1 cellular context compared by ENCODE assay signal in genomic region chr2:241611062-241611461, GRCh38.
TF ChIP-seq lines count a peak whose summit lies in the region.

No MANE protein-coding gene starts in this region.

TF ChIP-seq in H1, 55 proteins besides CTCF, POLR2A, EP300 and RAD21:
- no peak for TF ChIP-seq CHD7 (IDR thresholded peaks at IDR 0.05; ENCODE audit: insufficient replicate concordance, low read length)
- TF ChIP-seq TBP (IDR thresholded peaks at IDR 0.05; ENCODE audit: low read depth, low read length): no peak
- no peak for TF ChIP-seq HDAC6 (IDR thresholded peaks at IDR 0.05; ENCODE audit: low read depth, low read length)
- TF ChIP-seq BCL11A (IDR thresholded peaks at IDR 0.05; ENCODE audit: low read depth in 2 of 2, low read length in 2 of 2): no peak
- TF ChIP-seq NANOG (IDR thresholded peaks at IDR 0.05; ENCODE audit: insufficient read depth, low read depth, low read length, poor library complexity, severe bottlenecking): no peak
- TF ChIP-seq YY1 (IDR thresholded peaks at IDR 0.05; ENCODE audit: low read depth, low read length): no peak
- TF ChIP-seq SIN3A (conservative IDR thresholded peaks at IDR 0.05 in 1 of 2, IDR thresholded peaks at IDR 0.05 in 1 of 2; ENCODE audit: low read depth in 1 of 2, low read length in 2 of 2): no peak
- TF ChIP-seq EGR1 (IDR thresholded peaks at IDR 0.05; ENCODE audit: borderline replicate concordance, low read depth, low read length): no peak
- no peak for TF ChIP-seq GABPA (IDR thresholded peaks at IDR 0.05; ENCODE audit: borderline replicate concordance, insufficient read depth, low read length)
- TF ChIP-seq CEBPB (IDR thresholded peaks at IDR 0.05; ENCODE audit: low read depth, low read length): no peak
- TF ChIP-seq TCF12 (IDR thresholded peaks at IDR 0.05; ENCODE audit: low read depth, low read length): no peak
- no peak for TF ChIP-seq CBX8 (IDR thresholded peaks at IDR 0.05; ENCODE audit: borderline replicate concordance, low read depth, low read length)
- TF ChIP-seq CBX5 (IDR thresholded peaks at IDR 0.05; ENCODE audit: low read depth, low read length): no peak
- TF ChIP-seq POLR2AphosphoS5 (IDR thresholded peaks at IDR 0.05; ENCODE audit: low read depth, low read length): no peak
